ENCODE assay signal across 1 cellular context in the genomic region with DNA sequence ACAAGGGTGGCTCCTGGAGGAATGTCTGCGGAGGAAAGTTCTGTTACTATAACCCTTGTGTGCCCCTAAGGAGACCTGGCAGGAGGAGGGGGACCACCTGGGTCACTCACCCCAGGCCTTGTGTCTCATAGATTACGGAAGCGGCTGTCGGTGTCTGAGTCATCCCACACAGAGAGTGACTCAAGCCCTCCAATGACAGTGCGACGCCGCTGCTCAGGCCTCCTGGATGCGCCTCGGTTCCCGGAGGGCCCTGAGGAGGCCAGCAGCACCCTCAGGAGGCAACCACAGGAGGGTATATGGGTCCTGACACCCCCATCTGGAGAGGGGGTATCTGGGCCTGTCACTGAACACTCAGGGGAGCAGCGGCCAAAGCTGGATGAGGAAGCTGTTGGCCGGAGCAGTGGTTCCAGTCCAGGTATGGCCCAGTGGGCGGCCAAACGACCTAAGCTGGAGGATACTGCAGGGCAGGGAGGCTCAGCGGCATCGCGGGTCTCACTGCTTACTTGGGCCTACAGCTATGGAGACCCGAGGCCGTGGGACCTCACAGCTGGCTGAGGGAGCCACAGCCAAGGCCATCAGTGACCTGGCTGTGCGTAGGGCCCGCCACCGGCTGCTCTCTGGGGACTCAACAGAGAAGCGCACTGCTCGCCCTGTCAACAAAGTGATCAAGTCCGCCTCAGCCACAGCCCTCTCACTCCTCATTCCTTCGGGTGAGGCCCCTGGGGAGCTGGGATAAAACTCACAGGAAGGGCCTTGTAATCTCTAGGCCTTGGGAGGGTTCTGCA.
TF ChIP-seq lines count a peak whose summit lies in the region.

No MANE protein-coding gene starts in this region.

TF ChIP-seq in SK-N-SH treated with all-trans-retinoic acid at 6 μM for 48 hours, 23 proteins besides CTCF, POLR2A, EP300 and RAD21 (continued from another document):
- TF ChIP-seq, protein P1, sequence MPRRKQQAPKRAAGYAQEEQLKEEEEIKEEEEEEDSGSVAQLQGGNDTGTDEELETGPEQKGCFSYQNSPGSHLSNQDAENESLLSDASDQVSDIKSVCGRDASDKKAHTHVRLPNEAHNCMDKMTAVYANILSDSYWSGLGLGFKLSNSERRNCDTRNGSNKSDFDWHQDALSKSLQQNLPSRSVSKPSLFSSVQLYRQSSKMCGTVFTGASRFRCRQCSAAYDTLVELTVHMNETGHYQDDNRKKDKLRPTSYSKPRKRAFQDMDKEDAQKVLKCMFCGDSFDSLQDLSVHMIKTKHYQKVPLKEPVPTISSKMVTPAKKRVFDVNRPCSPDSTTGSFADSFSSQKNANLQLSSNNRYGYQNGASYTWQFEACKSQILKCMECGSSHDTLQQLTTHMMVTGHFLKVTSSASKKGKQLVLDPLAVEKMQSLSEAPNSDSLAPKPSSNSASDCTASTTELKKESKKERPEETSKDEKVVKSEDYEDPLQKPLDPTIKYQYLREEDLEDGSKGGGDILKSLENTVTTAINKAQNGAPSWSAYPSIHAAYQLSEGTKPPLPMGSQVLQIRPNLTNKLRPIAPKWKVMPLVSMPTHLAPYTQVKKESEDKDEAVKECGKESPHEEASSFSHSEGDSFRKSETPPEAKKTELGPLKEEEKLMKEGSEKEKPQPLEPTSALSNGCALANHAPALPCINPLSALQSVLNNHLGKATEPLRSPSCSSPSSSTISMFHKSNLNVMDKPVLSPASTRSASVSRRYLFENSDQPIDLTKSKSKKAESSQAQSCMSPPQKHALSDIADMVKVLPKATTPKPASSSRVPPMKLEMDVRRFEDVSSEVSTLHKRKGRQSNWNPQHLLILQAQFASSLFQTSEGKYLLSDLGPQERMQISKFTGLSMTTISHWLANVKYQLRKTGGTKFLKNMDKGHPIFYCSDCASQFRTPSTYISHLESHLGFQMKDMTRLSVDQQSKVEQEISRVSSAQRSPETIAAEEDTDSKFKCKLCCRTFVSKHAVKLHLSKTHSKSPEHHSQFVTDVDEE (CRISPR knock-in tag; IDR thresholded peaks at IDR 0.05) = no peak
- TF ChIP-seq TCF4 (CRISPR knock-in tag; IDR thresholded peaks at IDR 0.05; ENCODE audit: borderline replicate concordance) (no peak), CSDC2 (CRISPR knock-in tag; IDR thresholded peaks at IDR 0.05) (no peak), ZNF565 (CRISPR knock-in tag; conservative IDR thresholded peaks at IDR 0.05; ENCODE audit: low read depth) (no peak), BACH2 (CRISPR knock-in tag; IDR thresholded peaks at IDR 0.05; ENCODE audit: borderline replicate concordance) (no peak)
- TF ChIP-seq, protein P2, sequence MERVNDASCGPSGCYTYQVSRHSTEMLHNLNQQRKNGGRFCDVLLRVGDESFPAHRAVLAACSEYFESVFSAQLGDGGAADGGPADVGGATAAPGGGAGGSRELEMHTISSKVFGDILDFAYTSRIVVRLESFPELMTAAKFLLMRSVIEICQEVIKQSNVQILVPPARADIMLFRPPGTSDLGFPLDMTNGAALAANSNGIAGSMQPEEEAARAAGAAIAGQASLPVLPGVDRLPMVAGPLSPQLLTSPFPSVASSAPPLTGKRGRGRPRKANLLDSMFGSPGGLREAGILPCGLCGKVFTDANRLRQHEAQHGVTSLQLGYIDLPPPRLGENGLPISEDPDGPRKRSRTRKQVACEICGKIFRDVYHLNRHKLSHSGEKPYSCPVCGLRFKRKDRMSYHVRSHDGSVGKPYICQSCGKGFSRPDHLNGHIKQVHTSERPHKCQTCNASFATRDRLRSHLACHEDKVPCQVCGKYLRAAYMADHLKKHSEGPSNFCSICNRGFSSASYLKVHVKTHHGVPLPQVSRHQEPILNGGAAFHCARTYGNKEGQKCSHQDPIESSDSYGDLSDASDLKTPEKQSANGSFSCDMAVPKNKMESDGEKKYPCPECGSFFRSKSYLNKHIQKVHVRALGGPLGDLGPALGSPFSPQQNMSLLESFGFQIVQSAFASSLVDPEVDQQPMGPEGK (CRISPR knock-in tag; IDR thresholded peaks at IDR 0.05; ENCODE audit: borderline replicate concordance) = no peak
